ENCODE assay signal across 8 cellular contexts in genomic region chr17:65163990-65164495, GRCh38. TPM values are rescaled to one million over a fixed set of nuclear protein-coding genes. Genes with fewer than 3 reads are reported as not detected.
DNase-seq lines count a peak whose midpoint lies in the region; ATAC-seq and TF ChIP-seq lines count a peak whose summit lies in the region.

No MANE protein-coding gene starts in this region.

- ATAC-seq in activated T-cell treated with anti-CD3 and anti-CD28 coated beads, Interleukin-2, amount 50 U/mL, for 4 hours, result peak; percentile 98
- peak; percentile 92 for ATAC-seq in mucosa of descending colon

- H3K36me3 ChIP-seq in mucosa of descending colon (ENCODE audit: low read depth), result no peaks in the 10 kb centered on the region

- no peaks in the 10 kb centered on the region for H3K9me3 ChIP-seq in mucosa of descending colon

- no peak overlapping the region for H3K4me3 Mint-ChIP-seq in activated T-cell treated with anti-CD3 and anti-CD28 coated beads, Interleukin-2, amount 50 U/mL, for 4 hours

- intact Hi-C loops in mucosa of descending colon (cut with DNase I, micrococcal nuclease), result no loop called here

- no peak for TF ChIP-seq CTCF in GM13976 (IDR thresholded peaks at IDR 0.05; ENCODE audit: borderline replicate concordance, control extremely low read depth, extremely low read depth, insufficient read depth, missing control alignments)
- no peak for TF ChIP-seq CTCF in mucosa of descending colon (IDR thresholded peaks at IDR 0.05)

- H3K27me3 Mint-ChIP-seq in activated T-cell treated with anti-CD3 and anti-CD28 coated beads, Interleukin-2, amount 50 U/mL, for 4 hours (ENCODE audit: low read depth), result no peaks in the 10 kb centered on the region

- H3K4me1 ChIP-seq in mucosa of descending colon (ENCODE audit: low read depth), result no peaks in the 10 kb centered on the region

- H3K4me1 Mint-ChIP-seq in activated T-cell treated with anti-CD3 and anti-CD28 coated beads, Interleukin-2, amount 50 U/mL, for 4 hours (ENCODE audit: low read depth), result peaks cover 13% of the 10 kb centered on the region

- no peaks in the 10 kb centered on the region for H3K36me3 Mint-ChIP-seq in activated T-cell treated with anti-CD3 and anti-CD28 coated beads, Interleukin-2, amount 50 U/mL, for 4 hours (ENCODE audit: insufficient read depth)

- in situ Hi-C loops in GM13976 (cut with MboI; ENCODE audit: low sequenced_read_pairs, unreplicated experiment), result no loop called here

- H3K9me3 Mint-ChIP-seq in activated T-cell treated with anti-CD3 and anti-CD28 coated beads, Interleukin-2, amount 50 U/mL, for 4 hours, result no peaks in the 10 kb centered on the region

- no peak overlapping the region for H3K4me3 ChIP-seq in mucosa of descending colon

- DNase-seq in GM13976 (ENCODE audit: low spot score), result peak; percentile 56
- DNase-seq in HCEC 1CT, result peak; percentile 86
- peak; percentile 75 for DNase-seq in M059J (ENCODE audit: low read depth)
- DNase-seq in activated T-cell treated with anti-CD3 and anti-CD28 coated beads, Interleukin-2, amount 50 U/mL, for 4 hours, result peak; percentile 28
- DNase-seq in mucosa of descending colon, result peak in 1 of 3 donors; percentile 53
- no peak for DNase-seq in foreskin melanocyte
- no peak for DNase-seq in DMS79 (lab: John Stamatoyannopoulos, UW)
- DNase-seq in 8988T, result no peak

RNA-seq across cellular contexts. Expression of gene RGS9, which starts 26.9 kb away (rescaled TPM):
- total RNA-seq in M059J (2014; rRNA removed; shearing (Covaris generic)), result 5.4 and 6.0 TPM in 2 replicates
- total RNA-seq in activated T-cell treated with anti-CD3 and anti-CD28 coated beads, Interleukin-2, amount 50 U/mL, for 4 hours, result under 1 TPM; 0.55 to 0.87 (median 0.56) TPM
- 10 to 100 TPM in 2 of 3 donors, 1 to 10 TPM in 1; 8.7 to 14.6 (median 13.3) TPM for total RNA-seq in mucosa of descending colon

Comparison
In these comparisons a context has a peak if more than half of its experiments do, and no peak if none do; other contexts are left out.
1. DNase-seq: peak in GM13976 (single experiment), HCEC 1CT (single experiment), M059J (single experiment) and activated T-cell treated with anti-CD3 and anti-CD28 coated beads, Interleukin-2, amount 50 U/mL, for 4 hours (single experiment); none in foreskin melanocyte (single experiment), DMS79 (single experiment) and 8988T (single experiment).